16 cellular contexts compared by ENCODE assay signal in genomic region chr18:60372141-60372540, GRCh38. TPM values are rescaled to one million over a fixed set of nuclear protein-coding genes. Genes with fewer than 3 reads are reported as not detected.
DNase-seq lines count a peak whose midpoint lies in the region; ATAC-seq and TF ChIP-seq lines count a peak whose summit lies in the region.
"Had no signal": no experiment of that assay in that cellular context is flagged by ENCODE, and none has a peak within 500 bp of the region (broad histone marks: within the 10 kb centered on the region; RNA-seq: fewer than 3 reads in every experiment).

No MANE protein-coding gene starts in this region.

- no peaks in the 10 kb centered on the region for H3K79me2 ChIP-seq in PC-9 (ENCODE audit: low read depth)

- peak overlapping the region; percentile 91 for H3K27ac Mint-ChIP-seq in glutamatergic neuron (ENCODE audit: unreplicated experiment)
- H3K27ac Mint-ChIP-seq: activated naive CD4-positive, alpha-beta T cell treated with anti-CD3 and anti-CD28 coated beads, Interleukin-2, amount 10 ng/mL, durations not matched to agents 7 days and 5 days had no signal

- peak overlapping the region; percentile 62; the same call in 1 of the 2 replicates for H2AFZ ChIP-seq in PC-9

- no TSS peak for BruUV-seq in PC-9 (replicated peaks; lab: Mats Ljungman, UMichigan)

- H3K36me3 Mint-ChIP-seq in glutamatergic neuron (ENCODE audit: unreplicated experiment), result no peaks in the 10 kb centered on the region
- H3K36me3 Mint-ChIP-seq: activated naive CD4-positive, alpha-beta T cell treated with anti-CD3 and anti-CD28 coated beads, Interleukin-2, amount 10 ng/mL, durations not matched to agents 7 days and 5 days had no signal

- ATAC-seq in HG02852 (IDR thresholded peaks at IDR 0.05; ENCODE audit: unreplicated experiment), result no peak
- ATAC-seq: body of pancreas had no signal

- TF ChIP-seq CTCF in PC-9 (conservative IDR thresholded peaks at IDR 0.05) (no peak), glutamatergic neuron (IDR thresholded peaks at IDR 0.05; ENCODE audit: partially characterized antibody, unreplicated experiment) (no peak), retinal pigment epithelial cell (conservative IDR thresholded peaks at IDR 0.05; ENCODE audit: low read depth, low read length) (no peak), colonic mucosa (IDR thresholded peaks at IDR 0.05) (no peak)

- H3K9me3 Mint-ChIP-seq in glutamatergic neuron (ENCODE audit: unreplicated experiment), result no peaks in the 10 kb centered on the region
- H3K9me3 Mint-ChIP-seq: activated naive CD4-positive, alpha-beta T cell treated with anti-CD3 and anti-CD28 coated beads, Interleukin-2, amount 10 ng/mL, durations not matched to agents 7 days and 5 days; H9 had no signal

- intact Hi-C loops in PC-9 (cut with micrococcal nuclease; ENCODE audit: unreplicated experiment), result no loop called here
- intact Hi-C loops in colonic mucosa (cut with DNase I), result no loop called here

- no peaks in the 10 kb centered on the region for H4K20me1 ChIP-seq in PC-9 (ENCODE audit: insufficient read depth)

- H3K9me3 ChIP-seq in PC-9 (ENCODE audit: insufficient read depth, low read depth) (no peaks in the 10 kb centered on the region), colonic mucosa (no peaks in the 10 kb centered on the region)
- H3K9me3 ChIP-seq: body of pancreas, suprapubic skin had no signal

- CTCF ChIA-PET in PC-9 (lab: Charles Lee), result no interaction called here

- no peak overlapping the region for H3K9ac ChIP-seq in colonic mucosa (ENCODE audit: low read depth in 2 of 2, low read length in 2 of 2)

- H3K27me3 ChIP-seq in PC-9 (ENCODE audit: insufficient read depth, low read depth) (no peaks in the 10 kb centered on the region), colonic mucosa (no peaks in the 10 kb centered on the region)
- H3K27me3 ChIP-seq: body of pancreas, right atrium auricular region, suprapubic skin had no signal

- H3K9me2 ChIP-seq in PC-9 (ENCODE audit: insufficient read depth), result no peaks in the 10 kb centered on the region

- POLR2A ChIA-PET in PC-9 (lab: Charles Lee; ENCODE audit: unreplicated experiment), result no interaction called here

- H3K27ac ChIP-seq in PC-9 (no peak overlapping the region), colonic mucosa (no peak overlapping the region)
- H3K27ac ChIP-seq: body of pancreas, right atrium auricular region, suprapubic skin had no signal

- peak overlapping the region; percentile 49 for H3K4me2 ChIP-seq in PC-9

- peak; percentile 16 for DNase-seq in DMS 273 (lab: John Stamatoyannopoulos, UW; ENCODE audit: unreplicated experiment)
- DNase-seq in DMS 273 treated with DMSO at 0.1 percent for 48 hours (lab: John Stamatoyannopoulos, UW), result no peak
- DNase-seq in PC-9, result no peak
- no peak for DNase-seq in glutamatergic neuron
- DNase-seq in retinal pigment epithelial cell (ENCODE audit: low read depth), result no peak
- no peak for DNase-seq in colonic mucosa
- no peak for DNase-seq in NCI-H446 treated with DMSO at 0.1 percent for 48 hours (lab: John Stamatoyannopoulos, UW)
- DNase-seq: activated CD4-positive, alpha-beta T cell treated with anti-CD3 and anti-CD28 coated beads for 4 hours; activated naive CD4-positive, alpha-beta T cell treated with anti-CD3 and anti-CD28 coated beads, Interleukin-2, amount 10 ng/mL, durations not matched to agents 7 days and 5 days; T-helper 9 cell had no signal

- H3K4me3 ChIP-seq in PC-9, result no peak overlapping the region
- H3K4me3 ChIP-seq in retinal pigment epithelial cell (ENCODE audit: low read length), result peak overlapping the region; percentile 25
- no peak overlapping the region for H3K4me3 ChIP-seq in colonic mucosa
- H3K4me3 ChIP-seq: body of pancreas, right atrium auricular region had no signal

- H3K4me3 Mint-ChIP-seq in glutamatergic neuron (ENCODE audit: unreplicated experiment), result no peak overlapping the region
- H3K4me3 Mint-ChIP-seq: activated naive CD4-positive, alpha-beta T cell treated with anti-CD3 and anti-CD28 coated beads, Interleukin-2, amount 10 ng/mL, durations not matched to agents 7 days and 5 days; H9 had no signal

- H3K36me3 ChIP-seq in PC-9 (ENCODE audit: low read depth), result no peaks in the 10 kb centered on the region
- no peaks in the 10 kb centered on the region for H3K36me3 ChIP-seq in colonic mucosa
- H3K36me3 ChIP-seq: right atrium auricular region, suprapubic skin had no signal

- no peaks in the 10 kb centered on the region for H3K27me3 Mint-ChIP-seq in glutamatergic neuron (ENCODE audit: unreplicated experiment)
- H3K27me3 Mint-ChIP-seq: activated naive CD4-positive, alpha-beta T cell treated with anti-CD3 and anti-CD28 coated beads, Interleukin-2, amount 10 ng/mL, durations not matched to agents 7 days and 5 days had no signal

- no peaks in the 10 kb centered on the region for H3K4me1 ChIP-seq in PC-9 (replicated peaks; ENCODE audit: insufficient read depth)
- no peaks in the 10 kb centered on the region for H3K4me1 ChIP-seq in colonic mucosa
- H3K4me1 ChIP-seq: body of pancreas, right atrium auricular region had no signal

- H3K4me1 Mint-ChIP-seq in glutamatergic neuron (ENCODE audit: low read depth, unreplicated experiment), result peaks cover 7% of the 10 kb centered on the region
- H3K4me1 Mint-ChIP-seq: activated naive CD4-positive, alpha-beta T cell treated with anti-CD3 and anti-CD28 coated beads, Interleukin-2, amount 10 ng/mL, durations not matched to agents 7 days and 5 days had no signal

- no peaks in the 10 kb centered on the region for H3F3A ChIP-seq in PC-9 (ENCODE audit: insufficient read depth, low read depth)

RNA-seq across cellular contexts. Expression of gene MC4R, which starts 0.4 kb away (rescaled TPM):
- not detected in 2 replicates for total RNA-seq in PC-9 (2021)
- total RNA-seq in glutamatergic neuron (ENCODE audit: unreplicated experiment), result not detected
- total RNA-seq in colonic mucosa, result not detected
- total RNA-seq: body of pancreas, fibroblast of lung, H9, right atrium auricular region, suprapubic skin had no signal
